Comparison of ENCODE assay signal across 8 cellular contexts in the genomic region with DNA sequence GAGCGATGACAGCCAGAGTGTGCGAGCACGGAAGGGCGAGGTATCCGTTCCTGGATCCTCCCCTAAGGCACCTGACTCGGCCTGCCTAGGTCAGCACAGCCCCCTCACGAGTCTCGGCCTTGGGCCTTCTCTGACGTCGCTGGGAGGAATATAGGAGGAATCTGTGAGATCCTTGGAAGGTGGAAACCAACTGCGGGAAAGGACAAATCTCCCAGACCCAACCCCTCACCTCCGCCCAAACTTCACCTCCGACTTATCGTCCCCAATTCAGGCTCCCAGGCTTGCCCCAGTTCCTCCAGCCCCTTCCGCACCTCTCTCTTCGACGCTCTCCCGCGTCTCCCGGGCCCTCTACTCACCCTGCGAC. TPM values are rescaled to one million over a fixed set of nuclear protein-coding genes. Genes with fewer than 3 reads are reported as not detected.
DNase-seq lines count a peak whose midpoint lies in the region; ATAC-seq and TF ChIP-seq lines count a peak whose summit lies in the region.

No MANE protein-coding gene starts in this region.

- H3K36me3 Mint-ChIP-seq in mesothelial cell of epicardium = peaks cover 6% of the 10 kb centered on the region

- peak overlapping the region; percentile 91 for H3K4me3 Mint-ChIP-seq in mesothelial cell of epicardium

- H3K9me3 Mint-ChIP-seq in mesothelial cell of epicardium = no peaks in the 10 kb centered on the region

- peak overlapping the region; percentile 97 for H3K27ac Mint-ChIP-seq in mesothelial cell of epicardium

- peaks cover 41% of the 10 kb centered on the region for H3K4me1 Mint-ChIP-seq in mesothelial cell of epicardium

- peak overlapping the region; percentile 90 for H3K27ac ChIP-seq in temporal lobe (ENCODE audit: low read depth, low read length)

- peak; percentile 15 for DNase-seq in activated CD4-positive, alpha-beta T cell treated with anti-CD3 and anti-CD28 coated beads for 1 hour
- DNase-seq in effector CD4-positive, alpha-beta T cell = peak; percentile 30
- no peak for DNase-seq in mesothelial cell of epicardium (ENCODE audit: low spot score in 2 of 2, unreplicated experiment in 2 of 2)
- no peak for DNase-seq in NCI-H446 treated with DMSO at 0.1 percent for 48 hours (lab: John Stamatoyannopoulos, UW)
- no peak for DNase-seq in HuH-7 (ENCODE audit: low spot score)

- no peaks in the 10 kb centered on the region for H3K27me3 Mint-ChIP-seq in mesothelial cell of epicardium (ENCODE audit: low read depth)

- TF ChIP-seq CTCF in mesothelial cell of epicardium (IDR thresholded peaks at IDR 0.05; ENCODE audit: unreplicated experiment) = no peak

- ATAC-seq in GM18909 (IDR thresholded peaks at IDR 0.05; ENCODE audit: poor library complexity, unreplicated experiment) = peak; percentile 14
- peak; percentile 22 for ATAC-seq in HG03378 (IDR thresholded peaks at IDR 0.05; ENCODE audit: unreplicated experiment)

RNA-seq across cellular contexts. Expression of gene APH1A, which starts 0.5 kb away (rescaled TPM):
- 138 to 145 TPM (median 143 TPM) in 3 replicates for total RNA-seq in mesothelial cell of epicardium
- 44.0 TPM for total RNA-seq in temporal lobe

RNA-seq across cellular contexts. Expression of gene C1orf54, which starts 4.3 kb away (rescaled TPM):
- total RNA-seq in mesothelial cell of epicardium (17.7 to 19.9 TPM (median 19.0 TPM) in 3 replicates), temporal lobe (4.7 TPM)

RNA-seq across cellular contexts. Expression of gene CA14, which starts 10.8 kb away (rescaled TPM):
- total RNA-seq in mesothelial cell of epicardium (3.8 to 5.0 TPM (median 3.8 TPM) in 3 replicates), temporal lobe (1.7 TPM)

RNA-seq across cellular contexts. Expression of gene CIART, which starts 14.0 kb away (rescaled TPM):
- total RNA-seq in mesothelial cell of epicardium (9.2 to 10.6 TPM (median 9.8 TPM) in 3 replicates), temporal lobe (1.7 TPM)

RNA-seq across cellular contexts. Expression of gene MRPS21, which starts 25.3 kb away (rescaled TPM):
- total RNA-seq in mesothelial cell of epicardium = 64.3 to 65.6 TPM (median 65.5 TPM) in 3 replicates
- 44.7 TPM for total RNA-seq in temporal lobe

Comparison
In these comparisons a context has a peak if more than half of its experiments do, and no peak if none do; other contexts are left out.
1. DNase-seq: peak in activated CD4-positive, alpha-beta T cell treated with anti-CD3 and anti-CD28 coated beads for 1 hour (single experiment) and effector CD4-positive, alpha-beta T cell (single experiment); none in mesothelial cell of epicardium (0 of 2), NCI-H446 treated with DMSO at 0.1 percent for 48 hours (single experiment) and HuH-7 (single experiment).